In the genomic region with DNA sequence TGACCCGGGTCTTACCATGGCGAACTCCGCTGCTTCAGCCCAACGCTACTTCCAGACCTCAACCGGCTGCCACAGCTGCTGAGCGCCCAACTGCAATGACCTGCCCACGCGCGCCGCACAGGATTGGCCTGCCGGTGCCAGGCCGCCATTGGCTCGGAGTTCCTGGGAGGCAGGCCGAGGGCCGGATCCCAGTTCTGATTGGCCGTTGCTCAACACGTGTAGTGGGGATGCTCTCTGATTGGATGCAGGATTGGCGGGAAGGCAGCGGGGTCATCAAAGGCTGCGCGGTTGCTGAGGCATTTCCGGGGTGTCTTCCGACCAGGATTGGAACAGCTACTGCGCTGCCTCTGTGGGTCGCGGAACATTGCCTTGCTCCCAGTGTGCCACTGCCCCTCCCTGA, we compare ENCODE assay signal across 34 cellular contexts. TPM values are rescaled to one million over a fixed set of nuclear protein-coding genes. Genes with fewer than 3 reads are reported as not detected.
"Had no signal": no experiment of that assay in that cellular context is flagged by ENCODE, and none has a peak within 500 bp of the region (broad histone marks: within the 10 kb centered on the region; RNA-seq: fewer than 3 reads in every experiment).

A gene (minus strand): TSS at position 97 of the 400 bp plus-strand sequence. CDS start 79 bp downstream, at position 18.

- DNase-seq: dermis blood vessel endothelial cell; effector memory CD4-positive, alpha-beta T cell; foreskin fibroblast; gastrocnemius medialis; hypothalamus; immature natural killer cell; islet precursor cell; kidney glomerular epithelial cell; mesenchymal stem cell; mucosa of descending colon; naive B cell; sigmoid colon; spleen; stimulated activated CD4-positive, alpha-beta T cell treated with anti-CD3 and anti-CD28 coated beads, Interleukin-4, amount 100 ng/mL, for 4 hours; stimulated activated naive CD8-positive, alpha-beta T cell treated with anti-CD3 and anti-CD28 coated beads, Interleukin-15, Interleukin-2, amounts not matched to agents 100 U/mL and 50 U/mL, for 24 hours; substantia nigra; upper lobe of left lung had no signal

- H3K4me3 ChIP-seq: coronary artery, gastrocnemius medialis, mucosa of descending colon, sigmoid colon, spleen, thoracic aorta, tibial nerve, upper lobe of left lung had no signal

- H3K36me3 ChIP-seq: gastrocnemius medialis, sigmoid colon, spleen, thoracic aorta, tibial nerve, upper lobe of left lung had no signal

- H3K9me3 ChIP-seq: gastrocnemius medialis, mucosa of descending colon, sigmoid colon, spleen, thoracic aorta, tibial nerve, upper lobe of left lung had no signal

- H3K27ac ChIP-seq: coronary artery, epithelial cell of prostate, gastrocnemius medialis, parathyroid adenoma, sigmoid colon, spleen, thoracic aorta, tibial nerve, upper lobe of left lung had no signal

- ATAC-seq: esophagus mucosa; gastrocnemius medialis; mucosa of descending colon; natural killer cell treated with Interleukin-12 subunit alpha and Interleukin-12 subunit beta and Interleukin-15 and Interleukin-18, amount 100 ng/mL, for 72 hours; stimulated activated memory B cell treated with anti-CD40 and anti-IgM and Interleukin-4, amounts not matched to agents 10 μg/mL and 1 μg/mL and 100 μg/mL, for 72 hours; stimulated activated naive CD8-positive, alpha-beta T cell treated with anti-CD3 and anti-CD28 coated beads, Interleukin-15, Interleukin-2, amounts not matched to agents 100 U/mL and 50 U/mL, for 24 hours had no signal

- H3K27me3 ChIP-seq: gastrocnemius medialis, sigmoid colon, spleen, tibial nerve, upper lobe of left lung had no signal

- FAIRE-seq: urothelium cell line had no signal

- H3K4me1 ChIP-seq: gastrocnemius medialis, parathyroid adenoma, sigmoid colon, spleen, tibial nerve, upper lobe of left lung had no signal

RNA-seq across cellular contexts. Expression of the gene that starts here (rescaled TPM):
- total RNA-seq: dermis blood vessel endothelial cell; esophagus mucosa; gastrocnemius medialis; glomerular endothelial cell; lower leg skin; lung microvascular endothelial cell; mesothelial cell of epicardium; mucosa of descending colon; natural killer cell treated with Interleukin-12 subunit alpha and Interleukin-12 subunit beta and Interleukin-15 and Interleukin-18, amount 100 ng/mL, for 72 hours; neural crest cell; osteoblast; progenitor cell of endocrine pancreas; sigmoid colon; skeletal muscle tissue; spleen; thoracic aorta; tibial nerve; upper lobe of left lung had no signal
- polyA plus RNA-seq: immature natural killer cell had no signal
